Comparison of ENCODE assay signal across 7 cellular contexts in genomic region chr13:28138012-28138755, GRCh38. TPM values are rescaled to one million over a fixed set of nuclear protein-coding genes. Genes with fewer than 3 reads are reported as not detected.
DNase-seq lines count a peak whose midpoint lies in the region; ATAC-seq and TF ChIP-seq lines count a peak whose summit lies in the region.

PAN3 (plus strand) TSS chr13:28138545; CDS start chr13:28138658, 113 bp downstream.

- 0% methylated on average over 32 of the region's 84 CpGs for WGBS in hepatocyte (ENCODE audit: low lambda C conversion rate, missing lambda C conversion rate)

- peak within 1 kb of the TSS; percentile 99 for H3K27ac ChIP-seq in hepatocyte

- TF ChIP-seq CTCF in astrocyte of the cerebellum (IDR thresholded peaks at IDR 0.05; ENCODE audit: low read depth, low read length, missing control alignments) (peak; percentile 6), hepatocyte (IDR thresholded peaks at IDR 0.05; ENCODE audit: poor library complexity) (peak; percentile 11), retinal pigment epithelial cell (conservative IDR thresholded peaks at IDR 0.05; ENCODE audit: low read depth, low read length) (peak; percentile 1)

- in situ Hi-C loops in astrocyte of the cerebellum (cut with HindIII; ENCODE audit: low sequenced_read_pairs): no loop called here

- no peaks in the 10 kb centered on the region for H3K9me2 ChIP-seq in hepatocyte (replicated peaks; ENCODE audit: insufficient read depth)

- peak within 1 kb of the TSS; percentile 71 for H3K4me3 ChIP-seq in astrocyte of the cerebellum (ENCODE audit: low read depth, low read length)
- peak within 1 kb of the TSS; percentile 97 for H3K4me3 ChIP-seq in hepatocyte
- peak within 1 kb of the TSS; percentile 93 for H3K4me3 ChIP-seq in retinal pigment epithelial cell (ENCODE audit: low read length)

- DNase-seq in NCI-H1930 (lab: John Stamatoyannopoulos, UW): peak; percentile 84 to 93
- DNase-seq in T-helper 9 cell: peak; percentile 86
- DNase-seq in astrocyte of the cerebellum (ENCODE audit: low read depth): peak; percentile 80
- peak; percentile 97 for DNase-seq in hepatocyte (ENCODE audit: low spot score)
- DNase-seq in retinal pigment epithelial cell (ENCODE audit: low read depth): no peak

- no peaks in the 10 kb centered on the region for H3K36me3 ChIP-seq in hepatocyte (replicated peaks; ENCODE audit: insufficient read depth, low read depth)

- H3K79me2 ChIP-seq in hepatocyte: peaks cover 58% of the 10 kb centered on the region

- peaks cover 32% of the 10 kb centered on the region for H4K20me1 ChIP-seq in hepatocyte (ENCODE audit: insufficient read depth, poor library complexity, severe bottlenecking)

- TF ChIP-seq POLR2A in GM15510 (IDR thresholded peaks at IDR 0.05; ENCODE audit: borderline replicate concordance, extremely low read depth, insufficient read length): peak; percentile 83

- H2AFZ ChIP-seq in hepatocyte: peak within 1 kb of the TSS; percentile 69

- peak within 1 kb of the TSS; percentile 90 for H3K4me2 ChIP-seq in hepatocyte

- H3K9me3 ChIP-seq in hepatocyte (ENCODE audit: low read depth): no peaks in the 10 kb centered on the region

- H3K4me1 ChIP-seq in hepatocyte (ENCODE audit: insufficient read depth): peaks cover 19% of the 10 kb centered on the region

- no peaks in the 10 kb centered on the region for H3K27me3 ChIP-seq in hepatocyte

- peak; percentile 54 for ATAC-seq in HG02852 (IDR thresholded peaks at IDR 0.05; ENCODE audit: unreplicated experiment)

RNA-seq across cellular contexts. Expression of gene PAN3, which starts in this region (rescaled TPM):
- total RNA-seq in hepatocyte: 23.5 and 29.8 TPM in 2 replicates
- polyA plus RNA-seq in hepatocyte: 6.9 and 13.0 TPM in 2 replicates
